Comparison of ENCODE assay signal across 17 cellular contexts in genomic region chr5:44641820-44642219, GRCh38.
DNase-seq lines count a peak whose midpoint lies in the region; ATAC-seq, FAIRE-seq and TF ChIP-seq lines count a peak whose summit lies in the region.
"Had no signal": no experiment of that assay in that cellular context is flagged by ENCODE, and none has a peak within 500 bp of the region (broad histone marks: within the 10 kb centered on the region; RNA-seq: fewer than 3 reads in every experiment).

No MANE protein-coding gene starts in this region.

- no peak for ATAC-seq in Right ventricle myocardium superior (ENCODE audit: poor library complexity)
- ATAC-seq: HCT116 had no signal

- H2AK5ac ChIP-seq in neuronal stem cell (ENCODE audit: low read depth, low read length): no peak overlapping the region

- H3K36me3 Mint-ChIP-seq in MCF 10A (ENCODE audit: insufficient read depth, unreplicated experiment): no peaks in the 10 kb centered on the region
- H3K36me3 Mint-ChIP-seq: CD4-positive, alpha-beta memory T cell had no signal

- intact Hi-C loops in kidney (cut with DNase I): no loop called here
- intact Hi-C loops in spleen (cut with DNase I; ENCODE audit: low total_unique reads): no loop called here
- intact Hi-C loops in Right ventricle myocardium superior (cut with DNase I): no loop called here
- intact Hi-C loops in MCF 10A (cut with micrococcal nuclease): no loop called here

- H4K91ac ChIP-seq in neuronal stem cell (ENCODE audit: low read depth, low read length, poor library complexity): no peak overlapping the region

- H3K18ac ChIP-seq in neuronal stem cell (ENCODE audit: low read length): peak overlapping the region; percentile 60

- H3K9me3 ChIP-seq in kidney (ENCODE audit: control insufficient read depth in 1 of 2, low read length in 2 of 2) (no peaks in the 10 kb centered on the region), neuronal stem cell (replicated peaks in 1 of 2; ENCODE audit: control insufficient read depth in 2 of 2, insufficient read depth in 1 of 2, low read depth in 1 of 2, low read length in 2 of 2) (peaks cover 3 to 8% of the 10 kb centered on the region in 2 donors), spleen (peaks cover 0 to 16% (median 2%) of the 10 kb centered on the region in 8 donors)

- H4K8ac ChIP-seq in neuronal stem cell (ENCODE audit: low read depth, low read length): peak overlapping the region; percentile 76

- no peak overlapping the region for H3K4me3 Mint-ChIP-seq in MCF 10A (ENCODE audit: unreplicated experiment)
- H3K4me3 Mint-ChIP-seq: CD4-positive, alpha-beta memory T cell; H9 had no signal

- H3K14ac ChIP-seq in neuronal stem cell (ENCODE audit: low read length): peak overlapping the region; percentile 98

- no peak overlapping the region for H3K27ac ChIP-seq in kidney (ENCODE audit: low read depth in 2 of 2, low read length in 2 of 2)
- H3K27ac ChIP-seq in neuronal stem cell (replicated peaks; ENCODE audit: low read length): no peak overlapping the region
- H3K27ac ChIP-seq in spleen: no peak overlapping the region
- H3K27ac ChIP-seq: GM23248 had no signal

- no peak overlapping the region for H3K4me3 ChIP-seq in kidney (ENCODE audit: low read length in 2 of 2)
- H3K4me3 ChIP-seq in neuronal stem cell (ENCODE audit: low read length in 2 of 2): no peak overlapping the region
- H3K4me3 ChIP-seq in spleen: no peak overlapping the region
- H3K4me3 ChIP-seq: GM23248 had no signal

- FAIRE-seq in kidney (lab: Jason Lieb, UNC): no peak
- FAIRE-seq: G401.6, GM12892, H1 had no signal

- H3K9ac ChIP-seq in kidney (ENCODE audit: low read length in 2 of 2) (no peak overlapping the region), neuronal stem cell (ENCODE audit: low read depth, low read length, poor library complexity) (no peak overlapping the region)
- H3K9ac ChIP-seq: GM23248 had no signal

- no peaks in the 10 kb centered on the region for H3K27me3 Mint-ChIP-seq in MCF 10A (ENCODE audit: insufficient read depth, unreplicated experiment)
- H3K27me3 Mint-ChIP-seq: CD4-positive, alpha-beta memory T cell had no signal

- H3K27me3 ChIP-seq in neuronal stem cell (ENCODE audit: control insufficient read depth in 3 of 3, insufficient read depth in 3 of 3, low read depth in 1 of 3, low read length in 3 of 3): no peaks in the 10 kb centered on the region
- H3K27me3 ChIP-seq in spleen (replicated peaks in 1 of 7): no peaks in the 10 kb centered on the region

- no peaks in the 10 kb centered on the region for H3K79me1 ChIP-seq in neuronal stem cell (ENCODE audit: low read depth, low read length)

- H2BK120ac ChIP-seq in neuronal stem cell (ENCODE audit: low read depth, low read length): no peak overlapping the region

- no peak overlapping the region for H3K4me2 ChIP-seq in neuronal stem cell (ENCODE audit: insufficient read depth, low read length, poor library complexity, severe bottlenecking)

- peak; percentile 57 for DNase-seq in kidney
- DNase-seq in neuronal stem cell (ENCODE audit: low spot score): no peak
- peak; percentile 36 for DNase-seq in spleen
- no peak for DNase-seq in Right ventricle myocardium superior
- no peak for DNase-seq in MCF 10A (ENCODE audit: unreplicated experiment)
- DNase-seq in T-helper 1 cell: no peak
- DNase-seq: C1 segment of cervical spinal cord; CD4-positive, alpha-beta memory T cell; COR-L47; DMS153; DND-41; GM23248; H9 had no signal

- TF ChIP-seq CTCF in kidney (IDR thresholded peaks at IDR 0.05; ENCODE audit: borderline replicate concordance, extremely low read depth, insufficient read depth) (no peak), spleen (IDR thresholded peaks at IDR 0.05 in 8 of 11, conservative IDR thresholded peaks at IDR 0.05 in 3 of 11) (no peak), MCF 10A (IDR thresholded peaks at IDR 0.05; ENCODE audit: unreplicated experiment) (no peak)

- no CpG with 5 or more reads among the region's 2 CpGs for WGBS in neuronal stem cell (ENCODE audit: extremely low coverage in 2 of 2, insufficient read length in 2 of 2, insufficient replicate concordance in 1 of 2), 2 donors
- WGBS in spleen, 5 donors: 75 to 98% (median 90%) methylated on average over 1 to 2 of the region's 2 CpGs

- no TSS peak for BruUV-seq in MCF 10A (replicated peaks; lab: Mats Ljungman, UMichigan)

- no peak overlapping the region for H2BK12ac ChIP-seq in neuronal stem cell (ENCODE audit: low read length)

- H3K4ac ChIP-seq in neuronal stem cell (ENCODE audit: low read length): no peak overlapping the region

- TF ChIP-seq POLR2A in spleen (IDR thresholded peaks at IDR 0.05): no peak

- POLR2A ChIA-PET in MCF 10A (lab: Yijun Ruan, JAX): no interaction called here

- H3K4me1 ChIP-seq in kidney (ENCODE audit: control insufficient read depth in 1 of 2, insufficient read depth in 1 of 2, low read depth in 1 of 2, low read length in 2 of 2): no peaks in the 10 kb centered on the region
- H3K4me1 ChIP-seq in neuronal stem cell (ENCODE audit: control insufficient read depth in 2 of 2, insufficient read depth in 1 of 2, low read depth in 1 of 2, low read length in 2 of 2): peaks cover 4 to 12% of the 10 kb centered on the region in 2 donors
- no peaks in the 10 kb centered on the region for H3K4me1 ChIP-seq in spleen

- no peaks in the 10 kb centered on the region for H3K9me3 Mint-ChIP-seq in MCF 10A (ENCODE audit: unreplicated experiment)

- no peak overlapping the region for H2BK15ac ChIP-seq in neuronal stem cell (ENCODE audit: low read length)

- H3K4me1 Mint-ChIP-seq in MCF 10A (ENCODE audit: insufficient read depth, unreplicated experiment): no peaks in the 10 kb centered on the region
- H3K4me1 Mint-ChIP-seq: CD4-positive, alpha-beta memory T cell had no signal

- CTCF ChIA-PET in MCF 10A (lab: Yijun Ruan, JAX): no interaction called here

- no peak overlapping the region for H2AFZ ChIP-seq in neuronal stem cell (ENCODE audit: low read length)
- H2AFZ ChIP-seq: GM23248 had no signal

- no peak overlapping the region for H2BK5ac ChIP-seq in neuronal stem cell (ENCODE audit: low read length)

- H3K23ac ChIP-seq in neuronal stem cell (ENCODE audit: low read depth, low read length, poor library complexity): no peak overlapping the region

- H3K36me3 ChIP-seq in kidney (ENCODE audit: control insufficient read depth in 1 of 2, insufficient read depth in 2 of 2, low read length in 2 of 2) (no peaks in the 10 kb centered on the region), neuronal stem cell (replicated peaks in 1 of 2; ENCODE audit: control insufficient read depth in 2 of 2, insufficient read depth in 2 of 2, low read length in 2 of 2) (no peaks in the 10 kb centered on the region), spleen (no peaks in the 10 kb centered on the region)

- no peak overlapping the region for H3K27ac Mint-ChIP-seq in MCF 10A (ENCODE audit: low read depth, unreplicated experiment)
- H3K27ac Mint-ChIP-seq: CD4-positive, alpha-beta memory T cell had no signal

Comparison
In these comparisons a context has a peak if more than half of its experiments do, and no peak if none do; other contexts are left out.
1. DNase-seq: peak in kidney (single experiment) and spleen (single experiment); none in neuronal stem cell (single experiment), Right ventricle myocardium superior (single experiment), MCF 10A (single experiment) and T-helper 1 cell (0 of 5).